Comparison of ENCODE assay signal across 2 cellular contexts in the genomic region with DNA sequence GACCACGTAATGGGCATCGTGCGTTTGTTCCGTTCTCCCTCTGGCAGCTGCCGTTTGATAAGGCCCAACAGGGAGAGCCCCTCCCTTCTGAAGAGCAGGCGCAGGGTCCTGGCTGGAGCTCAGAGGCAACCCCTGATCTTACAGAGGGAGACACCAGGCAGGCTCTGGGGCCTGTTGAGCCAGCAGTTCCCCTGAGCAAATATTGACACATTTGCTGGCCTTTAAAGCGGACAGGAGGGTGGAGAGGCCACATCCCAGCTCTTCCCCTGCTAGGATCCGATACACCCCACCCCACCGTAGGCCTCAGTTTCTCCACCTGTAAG.
TF ChIP-seq lines count a peak whose summit lies in the region.

No MANE protein-coding gene starts in this region.

TF ChIP-seq in GM12878, 131 proteins besides CTCF, POLR2A, EP300 and RAD21:
- TF ChIP-seq SREBF2 (IDR thresholded peaks at IDR 0.05; ENCODE audit: low read length) = no peak
- TF ChIP-seq RB1 (IDR thresholded peaks at IDR 0.05; ENCODE audit: borderline replicate concordance) = 0 out of 2 replicates have a peak, but pooled peaks have one; percentile 0
- 0 out of 2 replicates have a peak, but pooled peaks have one; percentile 2 for TF ChIP-seq CHD2 (IDR thresholded peaks at IDR 0.05; ENCODE audit: borderline replicate concordance, low read depth, low read length)
- no peak for TF ChIP-seq RFX5 (IDR thresholded peaks at IDR 0.05; ENCODE audit: low read depth, low read length)
- TF ChIP-seq ZNF207 (IDR thresholded peaks at IDR 0.05; ENCODE audit: borderline replicate concordance) = 0 out of 2 replicates have a peak, but pooled peaks have one; percentile 2
- TF ChIP-seq MTA2 (IDR thresholded peaks at IDR 0.05; ENCODE audit: low read depth) = no peak
- peak; percentile 3; the same call in 1 of the 2 replicates for TF ChIP-seq LARP7 (IDR thresholded peaks at IDR 0.05)
- TF ChIP-seq, protein P1, sequence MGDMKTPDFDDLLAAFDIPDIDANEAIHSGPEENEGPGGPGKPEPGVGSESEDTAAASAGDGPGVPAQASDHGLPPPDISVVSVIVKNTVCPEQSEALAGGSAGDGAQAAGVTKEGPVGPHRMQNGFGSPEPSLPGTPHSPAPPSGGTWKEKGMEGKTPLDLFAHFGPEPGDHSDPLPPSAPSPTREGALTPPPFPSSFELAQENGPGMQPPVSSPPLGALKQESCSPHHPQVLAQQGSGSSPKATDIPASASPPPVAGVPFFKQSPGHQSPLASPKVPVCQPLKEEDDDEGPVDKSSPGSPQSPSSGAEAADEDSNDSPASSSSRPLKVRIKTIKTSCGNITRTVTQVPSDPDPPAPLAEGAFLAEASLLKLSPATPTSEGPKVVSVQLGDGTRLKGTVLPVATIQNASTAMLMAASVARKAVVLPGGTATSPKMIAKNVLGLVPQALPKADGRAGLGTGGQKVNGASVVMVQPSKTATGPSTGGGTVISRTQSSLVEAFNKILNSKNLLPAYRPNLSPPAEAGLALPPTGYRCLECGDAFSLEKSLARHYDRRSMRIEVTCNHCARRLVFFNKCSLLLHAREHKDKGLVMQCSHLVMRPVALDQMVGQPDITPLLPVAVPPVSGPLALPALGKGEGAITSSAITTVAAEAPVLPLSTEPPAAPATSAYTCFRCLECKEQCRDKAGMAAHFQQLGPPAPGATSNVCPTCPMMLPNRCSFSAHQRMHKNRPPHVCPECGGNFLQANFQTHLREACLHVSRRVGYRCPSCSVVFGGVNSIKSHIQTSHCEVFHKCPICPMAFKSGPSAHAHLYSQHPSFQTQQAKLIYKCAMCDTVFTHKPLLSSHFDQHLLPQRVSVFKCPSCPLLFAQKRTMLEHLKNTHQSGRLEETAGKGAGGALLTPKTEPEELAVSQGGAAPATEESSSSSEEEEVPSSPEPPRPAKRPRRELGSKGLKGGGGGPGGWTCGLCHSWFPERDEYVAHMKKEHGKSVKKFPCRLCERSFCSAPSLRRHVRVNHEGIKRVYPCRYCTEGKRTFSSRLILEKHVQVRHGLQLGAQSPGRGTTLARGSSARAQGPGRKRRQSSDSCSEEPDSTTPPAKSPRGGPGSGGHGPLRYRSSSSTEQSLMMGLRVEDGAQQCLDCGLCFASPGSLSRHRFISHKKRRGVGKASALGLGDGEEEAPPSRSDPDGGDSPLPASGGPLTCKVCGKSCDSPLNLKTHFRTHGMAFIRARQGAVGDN (IDR thresholded peaks at IDR 0.05) = 0 out of 2 replicates have a peak, but pooled peaks have one; percentile 17

TF ChIP-seq in GM12891, 5 proteins besides CTCF, POLR2A, EP300 and RAD21:
- no peak for TF ChIP-seq PAX5 (IDR thresholded peaks at IDR 0.05; ENCODE audit: insufficient read depth, low read length, severe bottlenecking)
- TF ChIP-seq TAF1 (IDR thresholded peaks at IDR 0.05; ENCODE audit: low read depth, low read length) = no peak
- no peak for TF ChIP-seq POU2F2 (IDR thresholded peaks at IDR 0.05; ENCODE audit: low read depth, low read length)
- TF ChIP-seq POLR2AphosphoS5 (IDR thresholded peaks at IDR 0.05; ENCODE audit: low read depth, low read length) = no peak
- no peak for TF ChIP-seq SPI1 (IDR thresholded peaks at IDR 0.05; ENCODE audit: low read depth, low read length)
